In the genomic region with DNA sequence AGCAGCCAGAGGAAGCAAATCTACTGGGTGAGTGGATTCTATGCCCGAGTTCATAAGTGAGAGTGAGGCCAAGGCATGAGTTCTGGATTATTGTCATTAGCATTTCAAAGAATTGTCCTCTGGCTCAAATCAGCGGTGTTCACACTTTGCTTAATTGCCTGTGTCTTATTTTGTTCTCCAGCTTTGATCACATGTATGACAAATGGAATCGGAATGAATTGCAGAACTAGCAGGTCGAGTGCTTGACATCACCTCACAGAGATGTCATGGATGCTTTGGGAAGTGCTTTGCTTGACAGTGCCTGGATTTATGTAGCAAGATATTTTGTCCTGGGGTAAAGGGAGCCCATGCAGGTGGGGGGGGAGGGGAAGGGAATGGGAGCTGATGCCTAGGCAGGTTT, we compare ENCODE assay signal across 15 cellular contexts.
A peak's percentile ranks its signal among the peaks of the same experiment; 100 is the strongest.
DNase-seq lines count a peak whose midpoint lies in the region; ATAC-seq and TF ChIP-seq lines count a peak whose summit lies in the region.
"Had no signal": no experiment of that assay in that cellular context is flagged by ENCODE, and none has a peak within 500 bp of the region (broad histone marks: within the 10 kb centered on the region; RNA-seq: fewer than 3 reads in every experiment).

No MANE protein-coding gene starts in this region.

- TF ChIP-seq CTCF in epithelial cell of esophagus (IDR thresholded peaks at IDR 0.05; ENCODE audit: insufficient read depth, low read depth, low read length, missing control alignments): no peak

- H3K9me3 Mint-ChIP-seq in activated T-cell treated with anti-CD3 and anti-CD28 coated beads, Interleukin-2, amount 50 U/mL, for 72 hours: peaks cover 0 to 2% of the 10 kb centered on the region in 2 donors
- peaks cover 0 to 3% (median 1%) of the 10 kb centered on the region in 5 donors for H3K9me3 Mint-ChIP-seq in CD8-positive, alpha-beta memory T cell
- H3K9me3 Mint-ChIP-seq: IgD-negative memory B cell had no signal

- no peak overlapping the region for H3K27ac Mint-ChIP-seq in activated T-cell treated with anti-CD3 and anti-CD28 coated beads, Interleukin-2, amount 50 U/mL, for 72 hours
- no peak overlapping the region for H3K27ac Mint-ChIP-seq in CD8-positive, alpha-beta memory T cell
- H3K27ac Mint-ChIP-seq: HFFc6, IgD-negative memory B cell had no signal

- H3K4me1 Mint-ChIP-seq in activated T-cell treated with anti-CD3 and anti-CD28 coated beads, Interleukin-2, amount 50 U/mL, for 72 hours (ENCODE audit: low read depth): no peaks in the 10 kb centered on the region
- H3K4me1 Mint-ChIP-seq in CD8-positive, alpha-beta memory T cell: no peaks in the 10 kb centered on the region
- H3K4me1 Mint-ChIP-seq: IgD-negative memory B cell had no signal

- POLR2A ChIA-PET in CD8-positive, alpha-beta memory T cell (lab: Charles Lee): no interaction called here

- CTCF ChIA-PET in CD8-positive, alpha-beta memory T cell (lab: Charles Lee): no interaction called here

- ATAC-seq in activated T-cell treated with anti-CD3 and anti-CD28 coated beads, Interleukin-2, amount 50 U/mL, for 72 hours (replicated peaks in 1 of 2): no peak

- no peak overlapping the region for H3K4me3 Mint-ChIP-seq in activated T-cell treated with anti-CD3 and anti-CD28 coated beads, Interleukin-2, amount 50 U/mL, for 72 hours
- H3K4me3 Mint-ChIP-seq in CD8-positive, alpha-beta memory T cell: no peak overlapping the region
- H3K4me3 Mint-ChIP-seq: HFFc6, IgD-negative memory B cell had no signal

- H3K36me3 Mint-ChIP-seq in activated T-cell treated with anti-CD3 and anti-CD28 coated beads, Interleukin-2, amount 50 U/mL, for 72 hours (ENCODE audit: insufficient read depth in 2 of 2): no peaks in the 10 kb centered on the region
- H3K36me3 Mint-ChIP-seq in CD8-positive, alpha-beta memory T cell: no peaks in the 10 kb centered on the region

- no peak overlapping the region for H3K27ac ChIP-seq in CD8-positive, alpha-beta memory T cell (ENCODE audit: low read depth, low read length)
- H3K27ac ChIP-seq: BLaER1 had no signal

- no peak overlapping the region for H3K4me3 ChIP-seq in epithelial cell of esophagus (ENCODE audit: low read length)
- H3K4me3 ChIP-seq in CD8-positive, alpha-beta memory T cell (ENCODE audit: low read length): no peak overlapping the region
- H3K4me3 ChIP-seq: BLaER1 had no signal

- H3K27me3 Mint-ChIP-seq in activated T-cell treated with anti-CD3 and anti-CD28 coated beads, Interleukin-2, amount 50 U/mL, for 72 hours (ENCODE audit: low read depth): peaks cover 12% of the 10 kb centered on the region
- H3K27me3 Mint-ChIP-seq in CD8-positive, alpha-beta memory T cell: peaks cover 7 to 14% of the 10 kb centered on the region in 2 donors
- H3K27me3 Mint-ChIP-seq: IgD-negative memory B cell had no signal

- DNase-seq in SW480 (ENCODE audit: low spot score) (peak; percentile 48), epithelial cell of esophagus (ENCODE audit: low read depth) (peak; percentile 40), left kidney (ENCODE audit: low read depth, low spot score) (peak; percentile 51), A172 (ENCODE audit: low spot score) (no peak), DMS114 treated with DMSO at 0.1 percent for 48 hours (lab: John Stamatoyannopoulos, UW; ENCODE audit: unreplicated experiment) (no peak)
- no peak for DNase-seq in activated T-cell treated with anti-CD3 and anti-CD28 coated beads, Interleukin-2, amount 50 U/mL, for 72 hours
- DNase-seq in CD8-positive, alpha-beta memory T cell: no peak
- DNase-seq: AML-193, Calu3, DMS 273 treated with DMSO at 0.1 percent for 48 hours, DMS79, HCEC 1CT, HFFc6 had no signal

- no peaks in the 10 kb centered on the region for H3K4me1 ChIP-seq in CD8-positive, alpha-beta memory T cell (ENCODE audit: insufficient read depth, low read length)
- H3K4me1 ChIP-seq: BLaER1 had no signal

- H3K27me3 ChIP-seq in CD8-positive, alpha-beta memory T cell (ENCODE audit: insufficient read depth, low read length, poor library complexity, severe bottlenecking): no peaks in the 10 kb centered on the region
- H3K27me3 ChIP-seq: BLaER1 had no signal

- no peaks in the 10 kb centered on the region for H3K9me3 ChIP-seq in CD8-positive, alpha-beta memory T cell (ENCODE audit: low read length)

- H3K36me3 ChIP-seq in CD8-positive, alpha-beta memory T cell (ENCODE audit: insufficient read depth, low read length): no peaks in the 10 kb centered on the region
- H3K36me3 ChIP-seq: BLaER1 had no signal

Comparison
In these comparisons a context has a peak if more than half of its experiments do, and no peak if none do; other contexts are left out.
1. DNase-seq: peak in SW480 (single experiment), epithelial cell of esophagus (single experiment) and left kidney (single experiment); none in activated T-cell treated with anti-CD3 and anti-CD28 coated beads, Interleukin-2, amount 50 U/mL, for 72 hours (0 of 2), A172 (single experiment), CD8-positive, alpha-beta memory T cell (0 of 5) and DMS114 treated with DMSO at 0.1 percent for 48 hours (single experiment).